Comparison of ENCODE assay signal across 26 cellular contexts in genomic region chr1:184427722-184428121, GRCh38.
"Had no signal": no experiment of that assay in that cellular context is flagged by ENCODE, and none has a peak within 500 bp of the region (broad histone marks: within the 10 kb centered on the region; RNA-seq: fewer than 3 reads in every experiment).

No MANE protein-coding gene starts in this region.

- H3K27me3 ChIP-seq: adrenal gland, breast epithelium, MG63, SJSA1 had no signal

- H3K4me3 Mint-ChIP-seq: activated CD8-positive, alpha-beta T cell treated with anti-CD3 and anti-CD28 coated beads, Interleukin-2, amount 10 ng/mL, durations not matched to agents 7 days and 5 days; activated naive CD8-positive, alpha-beta T cell treated with anti-CD3 and anti-CD28 coated beads, Interleukin-2, amount 10 ng/mL, durations not matched to agents 7 days and 5 days; T-helper 2 cell treated with Interferon-gamma antibody and Interleukin-4, amounts not matched to agents 5 μg/mL and 100 μg/mL, for 36 hours had no signal

- DNase-seq: activated CD4-positive, alpha-beta T cell treated with anti-CD3 and anti-CD28 coated beads for 48 hours; activated CD4-positive, alpha-beta T cell treated with anti-CD3 and anti-CD28 coated beads, Interleukin-2, amount 50 U/mL, for 4 hours; activated CD4-positive, CD25-positive, alpha-beta regulatory T cell treated with anti-CD3 and anti-CD28 coated beads, Interleukin-2, amount 50 U/mL, for 72 hours; activated CD8-positive, alpha-beta memory T cell treated with anti-CD3 and anti-CD28 coated beads, Interleukin-2, amount 50 U/mL, for 48 hours; activated CD8-positive, alpha-beta T cell treated with anti-CD3 and anti-CD28 coated beads, Interleukin-2, amount 10 ng/mL, durations not matched to agents 7 days and 5 days; activated naive CD4-positive, alpha-beta T cell treated with anti-CD3 and anti-CD28 coated beads, Interleukin-2, amount 50 U/mL, for 16 hours; activated naive CD8-positive, alpha-beta T cell treated with anti-CD3 and anti-CD28 coated beads, Interleukin-2, amount 10 ng/mL, durations not matched to agents 7 days and 5 days; activated T-cell treated with anti-CD3 and anti-CD28 coated beads, Interleukin-2, amount 50 U/mL, for 1 hour; adrenal gland; aorta; MG63; MV-4-11; NCI-H1092 treated with DMSO at 0.1 percent for 48 hours; NCI-H1417 treated with DMSO at 0.1 percent for 48 hours; NCI-H1694; NCI-H2029 treated with DMSO at 0.1 percent for 48 hours; NCI-H510A treated with DMSO at 0.1 percent for 48 hours; NCI-H69; NK-92 treated with Interleukin-12 subunit alpha and Interleukin-12 subunit beta, amount 100 ng/mL, for 24 hours; SHP77; SW 1271 had no signal

- H3K27me3 Mint-ChIP-seq: activated naive CD8-positive, alpha-beta T cell treated with anti-CD3 and anti-CD28 coated beads, Interleukin-2, amount 10 ng/mL, durations not matched to agents 7 days and 5 days had no signal

- H3K9me3 Mint-ChIP-seq: T-helper 2 cell treated with Interferon-gamma antibody and Interleukin-4, amounts not matched to agents 5 μg/mL and 100 μg/mL, for 36 hours had no signal

- FAIRE-seq: RCC 7860 had no signal

- H3K36me3 ChIP-seq: adrenal gland, breast epithelium, MG63, SJSA1 had no signal

- H3K27ac ChIP-seq: breast epithelium, SJSA1 had no signal

- H3K4me3 ChIP-seq: adrenal gland, breast epithelium, MG63, SJSA1 had no signal

- H3K27ac Mint-ChIP-seq: activated CD8-positive, alpha-beta T cell treated with anti-CD3 and anti-CD28 coated beads, Interleukin-2, amount 10 ng/mL, durations not matched to agents 7 days and 5 days; activated naive CD8-positive, alpha-beta T cell treated with anti-CD3 and anti-CD28 coated beads, Interleukin-2, amount 10 ng/mL, durations not matched to agents 7 days and 5 days; T-helper 2 cell treated with Interferon-gamma antibody and Interleukin-4, amounts not matched to agents 5 μg/mL and 100 μg/mL, for 36 hours had no signal

- H3K36me3 Mint-ChIP-seq: activated naive CD8-positive, alpha-beta T cell treated with anti-CD3 and anti-CD28 coated beads, Interleukin-2, amount 10 ng/mL, durations not matched to agents 7 days and 5 days had no signal

- H3K4me1 Mint-ChIP-seq: activated naive CD8-positive, alpha-beta T cell treated with anti-CD3 and anti-CD28 coated beads, Interleukin-2, amount 10 ng/mL, durations not matched to agents 7 days and 5 days had no signal

- H3K9me3 ChIP-seq: adrenal gland, MG63, SJSA1 had no signal

- ATAC-seq: activated CD8-positive, alpha-beta T cell treated with anti-CD3 and anti-CD28 coated beads, Interleukin-2, amount 10 ng/mL, durations not matched to agents 7 days and 5 days; SK-N-SH treated with all-trans-retinoic acid at 6 μM for 48 hours had no signal
